In the genomic region with DNA sequence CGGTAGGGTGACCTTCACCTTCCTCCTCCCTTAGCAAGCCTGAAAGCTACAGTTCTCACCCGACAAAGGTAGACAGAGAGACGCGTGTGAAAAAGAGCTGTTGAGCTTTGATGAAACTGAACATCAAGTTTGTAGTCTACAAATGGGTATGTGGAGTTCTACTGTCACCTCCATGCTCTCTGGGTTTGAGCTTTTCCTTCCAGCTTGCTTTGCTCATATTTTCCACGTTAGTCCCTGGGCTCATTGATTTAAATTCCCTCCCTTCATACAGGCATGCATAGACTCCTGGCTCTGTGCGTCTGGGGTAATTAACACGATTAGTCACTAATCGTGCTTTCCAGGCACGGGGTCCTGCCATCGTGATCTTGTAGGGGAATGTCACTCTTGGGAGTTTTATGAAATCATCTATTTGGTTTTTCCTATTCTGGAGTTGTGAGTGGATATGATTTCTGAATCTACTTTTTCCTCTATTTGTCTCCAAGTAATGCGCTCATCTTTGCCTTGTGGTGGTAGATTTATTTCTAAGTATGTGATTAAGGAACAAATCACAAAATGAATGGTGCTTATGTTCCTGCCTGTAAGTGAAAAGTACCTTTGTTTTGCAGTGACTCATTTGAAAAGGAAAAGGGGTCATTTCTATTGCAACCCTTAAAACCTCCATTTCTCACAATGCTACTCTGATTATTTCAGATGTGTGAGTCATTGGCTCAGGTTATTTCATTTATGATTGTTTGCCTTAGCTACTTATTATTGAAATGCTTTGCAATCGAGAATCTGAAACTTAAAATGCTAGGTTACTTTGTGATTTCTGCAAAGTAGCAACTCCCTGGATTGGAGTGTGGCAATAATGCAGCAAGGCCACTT, we compare ENCODE assay signal across 8 cellular contexts.
DNase-seq lines count a peak whose midpoint lies in the region; ATAC-seq, FAIRE-seq and TF ChIP-seq lines count a peak whose summit lies in the region.

No MANE protein-coding gene starts in this region.

- FAIRE-seq in GM18507 (lab: Jason Lieb, UNC) = peak; percentile 92

- TF ChIP-seq POLR2A in NB4 (IDR thresholded peaks at IDR 0.05; ENCODE audit: extremely low read depth, insufficient read length) = no peak

- no peak for TF ChIP-seq CTCF in NB4 (IDR thresholded peaks at IDR 0.05; ENCODE audit: low read depth, low read length)

- DNase-seq in GM18507 (ENCODE audit: extremely low spot score, insufficient read length, low read depth) (no peak), NB4 (ENCODE audit: low read depth) (peak; percentile 91), non-pigmented ciliary epithelial cell (ENCODE audit: low read depth) (peak; percentile 30), medulla oblongata (ENCODE audit: extremely low spot score) (no peak)
- peak; percentile 7 for DNase-seq in central memory CD4-positive, alpha-beta T cell
- DNase-seq in stimulated activated CD4-positive, alpha-beta T cell treated with anti-CD3 and anti-CD28 coated beads, Interleukin-2, amount 100 ng/mL, for 48 hours = no peak

- H3K4me3 ChIP-seq in NB4 (ENCODE audit: low read depth, low read length) = peak overlapping the region; percentile 14

- peak; percentile 57 for ATAC-seq in HG02588 (IDR thresholded peaks at IDR 0.05; ENCODE audit: unreplicated experiment)
- ATAC-seq in GM21526 (IDR thresholded peaks at IDR 0.05; ENCODE audit: low FRiP score, unreplicated experiment) = no peak

Comparison
In these comparisons a context has a peak if more than half of its experiments do, and no peak if none do; other contexts are left out.
1. DNase-seq: peak in NB4 (single experiment), central memory CD4-positive, alpha-beta T cell (single experiment) and non-pigmented ciliary epithelial cell (single experiment); none in GM18507 (single experiment), stimulated activated CD4-positive, alpha-beta T cell treated with anti-CD3 and anti-CD28 coated beads, Interleukin-2, amount 100 ng/mL, for 48 hours (0 of 2) and medulla oblongata (single experiment).